In the genomic region with DNA sequence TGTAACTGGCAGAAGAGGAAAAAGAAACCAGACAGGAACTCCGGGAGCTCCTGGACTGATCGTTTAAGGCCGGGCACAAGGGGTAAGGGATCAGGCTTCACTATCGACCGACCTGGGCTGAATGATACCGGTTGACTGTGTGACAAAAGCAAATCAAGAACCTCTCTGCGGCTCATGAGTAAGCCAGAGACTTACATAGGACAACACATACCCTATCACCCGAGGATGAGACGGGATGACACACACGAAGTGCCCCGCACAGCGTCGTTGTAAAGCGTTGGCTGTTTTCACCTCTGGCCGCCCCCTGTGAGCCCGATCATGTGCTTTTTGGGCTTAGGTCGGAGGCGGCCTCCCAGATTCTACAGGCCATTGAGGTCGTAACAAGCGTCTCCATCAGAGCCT, we compare ENCODE assay signal across 8 cellular contexts. TPM values are rescaled to one million over a fixed set of nuclear protein-coding genes. Genes with fewer than 3 reads are reported as not detected.
A peak's percentile ranks its signal among the peaks of the same experiment; 100 is the strongest.
DNase-seq lines count a peak whose midpoint lies in the region; ATAC-seq, FAIRE-seq and TF ChIP-seq lines count a peak whose summit lies in the region.

No MANE protein-coding gene starts in this region.

- no peak for FAIRE-seq in astrocyte (lab: Jason Lieb, UNC)

- H3K4me2 ChIP-seq in astrocyte (ENCODE audit: low read length) = peak overlapping the region; percentile 94

- H3K4me3 Mint-ChIP-seq in astrocyte (ENCODE audit: unreplicated experiment) = peak overlapping the region; percentile 82

- peak overlapping the region; percentile 56 for H3K4me3 ChIP-seq in astrocyte (ENCODE audit: insufficient read depth, low read depth, low read length)

- peaks cover 2% of the 10 kb centered on the region for H3K36me3 Mint-ChIP-seq in astrocyte (ENCODE audit: low read depth, unreplicated experiment)

- no peaks in the 10 kb centered on the region for H3K36me3 ChIP-seq in astrocyte (ENCODE audit: insufficient read depth, low read length)

- H3K9me3 Mint-ChIP-seq in astrocyte (ENCODE audit: unreplicated experiment) = no peaks in the 10 kb centered on the region

- H3K9me3 ChIP-seq in astrocyte (ENCODE audit: insufficient read depth, low read depth, low read length) = no peaks in the 10 kb centered on the region

- H3K27me3 ChIP-seq in astrocyte (ENCODE audit: insufficient read depth, low read length) = no peaks in the 10 kb centered on the region

- TF ChIP-seq CTCF in astrocyte (IDR thresholded peaks at IDR 0.05; ENCODE audit: insufficient read depth, low read depth, low read length) = no peak

- H3K79me2 ChIP-seq in astrocyte (ENCODE audit: insufficient read depth, low read length) = peaks cover 31% of the 10 kb centered on the region

- peaks cover 27% of the 10 kb centered on the region for H4K20me1 ChIP-seq in astrocyte (ENCODE audit: insufficient read depth, low read length)

- H3K4me1 ChIP-seq in astrocyte (ENCODE audit: insufficient read depth, low read length) = peaks cover 28% of the 10 kb centered on the region

- H3K27me3 Mint-ChIP-seq in astrocyte (ENCODE audit: low read depth, unreplicated experiment) = no peaks in the 10 kb centered on the region

- H3K9ac ChIP-seq in astrocyte (ENCODE audit: low read length) = peak overlapping the region; percentile 78

- H2AFZ ChIP-seq in astrocyte (ENCODE audit: low read depth, low read length) = peak overlapping the region; percentile 90

- peak; percentile 3 for ATAC-seq in HG02759 (IDR thresholded peaks at IDR 0.05; ENCODE audit: unreplicated experiment)

- H3K27ac Mint-ChIP-seq in astrocyte (ENCODE audit: unreplicated experiment) = peak overlapping the region; percentile 96

- peak overlapping the region; percentile 57 for H3K27ac ChIP-seq in astrocyte (ENCODE audit: low read depth, low read length)

- peaks cover 37% of the 10 kb centered on the region for H3K4me1 Mint-ChIP-seq in astrocyte (ENCODE audit: low read depth, unreplicated experiment)

- DNase-seq in EH (ENCODE audit: low read depth) (peak; percentile 53), T follicular helper cell (ENCODE audit: low read depth) (peak; percentile 55), astrocyte (ENCODE audit: low read depth) (peak; percentile 24), kidney tubule cell (ENCODE audit: low spot score) (peak; percentile 74), NCI-H1417 (lab: John Stamatoyannopoulos, UW) (no peak), NCI-H1048 (lab: John Stamatoyannopoulos, UW) (no peak)
- DNase-seq in stimulated activated CD4-positive, alpha-beta T cell treated with anti-CD3 and anti-CD28 coated beads, Interleukin-4, amount 100 ng/mL, for 24 hours = peak; percentile 82

RNA-seq across cellular contexts. Expression of gene TGIF2, which starts 0.7 kb away (rescaled TPM):
- total RNA-seq in astrocyte = 24.4 and 27.8 TPM in 2 replicates

RNA-seq across cellular contexts. Expression of gene MYL9, which starts 31.4 kb away (rescaled TPM):
- total RNA-seq in astrocyte = 1,166 and 1,247 TPM in 2 replicates

RNA-seq across cellular contexts. Expression of gene RAB5IF, which starts 32.9 kb away (rescaled TPM):
- total RNA-seq in astrocyte = 105 and 117 TPM in 2 replicates

Comparison
In these comparisons a context has a peak if more than half of its experiments do, and no peak if none do; other contexts are left out.
1. DNase-seq: peak in EH (single experiment), T follicular helper cell (single experiment), astrocyte (single experiment), kidney tubule cell (single experiment) and stimulated activated CD4-positive, alpha-beta T cell treated with anti-CD3 and anti-CD28 coated beads, Interleukin-4, amount 100 ng/mL, for 24 hours (single experiment); none in NCI-H1417 (0 of 3) and NCI-H1048 (single experiment).